Comparison of ENCODE assay signal across 8 cellular contexts in the genomic region with DNA sequence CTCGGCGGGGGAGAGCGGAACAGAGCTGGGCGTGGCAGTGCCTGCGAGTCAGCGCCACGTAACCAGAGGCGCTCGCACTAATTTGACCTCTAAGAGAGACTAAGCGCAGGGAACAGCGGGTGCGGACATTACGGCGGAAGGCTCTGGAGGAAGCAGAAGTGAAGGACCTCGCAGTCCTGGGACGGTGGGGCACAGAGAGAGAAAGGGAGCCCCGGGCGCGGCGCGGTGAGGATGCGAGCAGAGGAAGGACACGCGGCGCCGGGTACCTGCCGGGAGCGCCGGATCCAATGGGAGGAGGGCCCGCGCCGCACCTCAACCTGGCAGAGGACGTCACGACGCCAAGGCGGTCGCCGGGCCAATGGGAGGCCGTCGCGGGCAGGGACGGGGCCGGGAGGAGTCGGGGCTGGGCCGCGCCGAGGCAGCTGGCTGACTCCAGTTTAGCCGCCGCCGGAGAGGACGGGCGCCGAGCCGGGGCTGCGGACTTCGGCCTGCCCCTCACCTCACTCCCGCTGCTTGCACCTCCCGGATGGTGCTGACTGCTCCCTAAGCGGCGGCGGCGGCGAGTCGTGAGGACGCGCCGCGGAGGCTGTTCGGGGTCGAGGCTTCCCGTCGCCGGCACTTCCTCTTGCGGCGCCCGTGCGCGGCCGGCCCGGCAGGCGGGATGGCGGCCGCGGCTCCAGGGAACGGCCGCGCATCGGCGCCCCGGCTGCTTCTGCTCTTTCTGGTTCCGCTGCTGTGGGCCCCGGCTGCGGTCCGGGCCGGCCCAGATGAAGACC. TPM values are rescaled to one million over a fixed set of nuclear protein-coding genes. Genes with fewer than 3 reads are reported as not detected.
DNase-seq lines count a peak whose midpoint lies in the region; ATAC-seq and TF ChIP-seq lines count a peak whose summit lies in the region.

A gene with protein sequence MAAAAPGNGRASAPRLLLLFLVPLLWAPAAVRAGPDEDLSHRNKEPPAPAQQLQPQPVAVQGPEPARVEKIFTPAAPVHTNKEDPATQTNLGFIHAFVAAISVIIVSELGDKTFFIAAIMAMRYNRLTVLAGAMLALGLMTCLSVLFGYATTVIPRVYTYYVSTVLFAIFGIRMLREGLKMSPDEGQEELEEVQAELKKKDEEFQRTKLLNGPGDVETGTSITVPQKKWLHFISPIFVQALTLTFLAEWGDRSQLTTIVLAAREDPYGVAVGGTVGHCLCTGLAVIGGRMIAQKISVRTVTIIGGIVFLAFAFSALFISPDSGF (plus strand): TSS at position 429 of the 776 bp plus-strand sequence. CDS start 233 bp downstream, at position 662.

- H3K9me3 Mint-ChIP-seq in CD4-positive, alpha-beta T cell, result no peaks in the 10 kb centered on the region
- H3K9me3 Mint-ChIP-seq in activated CD4-positive, alpha-beta memory T cell treated with anti-CD3 and anti-CD28 coated beads, Interleukin-2, amount 10 ng/mL, durations not matched to agents 7 days and 5 days, result no peaks in the 10 kb centered on the region

- POLR2A ChIA-PET in CD4-positive, alpha-beta T cell (lab: Charles Lee), result interaction anchor here (0.6 to 3.7 kb wide), 17 partner anchors 9 to 1564 kb away, joined by 3 to 37 read pairs (median 3); a partner anchor contains a TSS
- POLR2A ChIA-PET in activated CD4-positive, alpha-beta memory T cell treated with anti-CD3 and anti-CD28 coated beads, Interleukin-2, amount 10 ng/mL, durations not matched to agents 7 days and 5 days (lab: Charles Lee), result interaction anchor here (0.7 to 2.7 kb wide), 16 partner anchors 9 to 1582 kb away, joined by 3 to 21 read pairs (median 4); a partner anchor contains a TSS

- peak within 1 kb of the TSS; percentile 97 for H3K4me3 Mint-ChIP-seq in CD4-positive, alpha-beta T cell
- H3K4me3 Mint-ChIP-seq in activated CD4-positive, alpha-beta memory T cell treated with anti-CD3 and anti-CD28 coated beads, Interleukin-2, amount 10 ng/mL, durations not matched to agents 7 days and 5 days, result peak within 1 kb of the TSS; percentile 90

- H3K27ac Mint-ChIP-seq in CD4-positive, alpha-beta T cell, result peak within 1 kb of the TSS; percentile 89
- H3K27ac Mint-ChIP-seq in activated CD4-positive, alpha-beta memory T cell treated with anti-CD3 and anti-CD28 coated beads, Interleukin-2, amount 10 ng/mL, durations not matched to agents 7 days and 5 days, result peak within 1 kb of the TSS; percentile 90

- ATAC-seq in CD4-positive, alpha-beta T cell (ENCODE audit: poor library complexity), result peak; percentile 93
- ATAC-seq in GM19455 (IDR thresholded peaks at IDR 0.05; ENCODE audit: unreplicated experiment), result peak; percentile 91

- TF ChIP-seq CTCF in CD4-positive, alpha-beta T cell (IDR thresholded peaks at IDR 0.05), result no peak
- TF ChIP-seq CTCF in dorsolateral prefrontal cortex (IDR thresholded peaks at IDR 0.05 in 54 of 56, conservative IDR thresholded peaks at IDR 0.05 in 2 of 56; ENCODE audit: low read depth in 1 of 56, partially characterized antibody in 56 of 56) (peak in 28 of 56 donors; percentile 2 to 45 (median 28)), lower leg skin (IDR thresholded peaks at IDR 0.05) (no peak)

- no peaks in the 10 kb centered on the region for H3K9me3 ChIP-seq in CD4-positive, alpha-beta T cell (ENCODE audit: control insufficient read depth, low read length)

- CTCF ChIA-PET in CD4-positive, alpha-beta T cell (lab: Charles Lee), result interaction anchor here (1.0 to 1.8 kb wide), 8 partner anchors 10 to 159 kb away, joined by 3 to 11 read pairs (median 4); a partner anchor contains a TSS
- CTCF ChIA-PET in activated CD4-positive, alpha-beta memory T cell treated with anti-CD3 and anti-CD28 coated beads, Interleukin-2, amount 10 ng/mL, durations not matched to agents 7 days and 5 days (lab: Charles Lee), result interaction anchor here (0.9 to 4.1 kb wide), 12 partner anchors 10 to 553 kb away, joined by 3 to 56 read pairs (median 3); a partner anchor contains a TSS

- DNase-seq in CD4-positive, alpha-beta T cell, result peak; percentile 77 to 88 (median 82)
- DNase-seq in HK-2 (ENCODE audit: unreplicated experiment) (peak; percentile 93), NCI-H82 treated with DMSO at 0.1 percent for 48 hours (lab: John Stamatoyannopoulos, UW; ENCODE audit: unreplicated experiment) (peak; percentile 61), dorsolateral prefrontal cortex (peak; percentile 76 to 96 (median 90)), lower leg skin (ENCODE audit: low spot score in 2 of 2) (peak; percentile 87 to 98)
- peak; percentile 93 for DNase-seq in activated CD4-positive, alpha-beta memory T cell treated with anti-CD3 and anti-CD28 coated beads, Interleukin-2, amount 10 ng/mL, durations not matched to agents 7 days and 5 days
- peak; percentile 86 to 88 for DNase-seq in stimulated activated CD4-positive, alpha-beta T cell treated with anti-CD3 and anti-CD28 coated beads, Interleukin-4, amount 100 ng/mL, for 48 hours (ENCODE audit: low read depth in 2 of 2)

- 0% methylated on average over 34 to 57 of the region's 95 CpGs for WGBS in lower leg skin, 2 donors

- peaks cover 27% of the 10 kb centered on the region for H3K36me3 Mint-ChIP-seq in CD4-positive, alpha-beta T cell (ENCODE audit: low read depth)
- H3K36me3 Mint-ChIP-seq in activated CD4-positive, alpha-beta memory T cell treated with anti-CD3 and anti-CD28 coated beads, Interleukin-2, amount 10 ng/mL, durations not matched to agents 7 days and 5 days (ENCODE audit: low read depth), result peaks cover 29% of the 10 kb centered on the region

- peak within 1 kb of the TSS; percentile 73 for H3K27ac ChIP-seq in CD4-positive, alpha-beta T cell (ENCODE audit: low read depth, low read length)
- H3K27ac ChIP-seq in dorsolateral prefrontal cortex, result peak within 1 kb of the TSS; percentile 83 to 99 (median 97)

- H3K27me3 Mint-ChIP-seq in CD4-positive, alpha-beta T cell, result no peaks in the 10 kb centered on the region
- H3K27me3 Mint-ChIP-seq in activated CD4-positive, alpha-beta memory T cell treated with anti-CD3 and anti-CD28 coated beads, Interleukin-2, amount 10 ng/mL, durations not matched to agents 7 days and 5 days, result no peaks in the 10 kb centered on the region

- peaks cover 44% of the 10 kb centered on the region for H3K4me1 Mint-ChIP-seq in CD4-positive, alpha-beta T cell (ENCODE audit: low read depth)
- H3K4me1 Mint-ChIP-seq in activated CD4-positive, alpha-beta memory T cell treated with anti-CD3 and anti-CD28 coated beads, Interleukin-2, amount 10 ng/mL, durations not matched to agents 7 days and 5 days, result peaks cover 44% of the 10 kb centered on the region

- H3K4me3 ChIP-seq in dorsolateral prefrontal cortex (peak within 1 kb of the TSS; percentile 66 to 100 (median 92)), lower leg skin (ENCODE audit: low read depth, poor library complexity, severe bottlenecking) (peak within 1 kb of the TSS; percentile 97)

- TF ChIP-seq POLR2A in lower leg skin (IDR thresholded peaks at IDR 0.05), result peak in 1 of 2 donors; percentile 76

- no peaks in the 10 kb centered on the region for H3K27me3 ChIP-seq in CD4-positive, alpha-beta T cell (ENCODE audit: control insufficient read depth, insufficient read depth, low read length)
- H3K27me3 ChIP-seq in dorsolateral prefrontal cortex, result no peaks in the 10 kb centered on the region

- intact Hi-C loops in CD4-positive, alpha-beta T cell (cut with DNase I, micrococcal nuclease), result loop anchor here (1.0 to 5.0 kb wide), 6 partner anchors 47 to 459 kb away; a partner anchor contains a TSS
- intact Hi-C loops in dorsolateral prefrontal cortex (cut with DNase I) (loop anchor here (1.0 to 10.0 kb wide), 5 partner anchors 31 to 459 kb away; a partner anchor contains a TSS), lower leg skin (cut with DNase I; ENCODE audit: low total_unique reads) (no loop called here)

RNA-seq across cellular contexts. Expression of the gene that starts here (rescaled TPM):
- total RNA-seq in CD4-positive, alpha-beta T cell, result 10 to 100 TPM; 44.8 to 46.0 TPM
- 10 to 100 TPM; 68.2 to 70.1 TPM for total RNA-seq in activated CD4-positive, alpha-beta memory T cell treated with anti-CD3 and anti-CD28 coated beads, Interleukin-2, amount 10 ng/mL, durations not matched to agents 7 days and 5 days
- total RNA-seq in dorsolateral prefrontal cortex (100 to 1,000 TPM in 101 of 120 experiments, 10 to 100 TPM in 19; 53.1 to 690 (median 173) TPM), lower leg skin (100 to 1,000 TPM in 1 of 4 donors, 10 to 100 TPM in 3; 84.1 to 149 (median 91.4) TPM)

Comparison
In these comparisons a context has a peak if more than half of its experiments do, and no peak if none do; other contexts are left out.
1. Peak in every context shown above with its lines: DNase-seq, ATAC-seq, H3K4me3 ChIP-seq and H3K27ac ChIP-seq.